In the genomic region with DNA sequence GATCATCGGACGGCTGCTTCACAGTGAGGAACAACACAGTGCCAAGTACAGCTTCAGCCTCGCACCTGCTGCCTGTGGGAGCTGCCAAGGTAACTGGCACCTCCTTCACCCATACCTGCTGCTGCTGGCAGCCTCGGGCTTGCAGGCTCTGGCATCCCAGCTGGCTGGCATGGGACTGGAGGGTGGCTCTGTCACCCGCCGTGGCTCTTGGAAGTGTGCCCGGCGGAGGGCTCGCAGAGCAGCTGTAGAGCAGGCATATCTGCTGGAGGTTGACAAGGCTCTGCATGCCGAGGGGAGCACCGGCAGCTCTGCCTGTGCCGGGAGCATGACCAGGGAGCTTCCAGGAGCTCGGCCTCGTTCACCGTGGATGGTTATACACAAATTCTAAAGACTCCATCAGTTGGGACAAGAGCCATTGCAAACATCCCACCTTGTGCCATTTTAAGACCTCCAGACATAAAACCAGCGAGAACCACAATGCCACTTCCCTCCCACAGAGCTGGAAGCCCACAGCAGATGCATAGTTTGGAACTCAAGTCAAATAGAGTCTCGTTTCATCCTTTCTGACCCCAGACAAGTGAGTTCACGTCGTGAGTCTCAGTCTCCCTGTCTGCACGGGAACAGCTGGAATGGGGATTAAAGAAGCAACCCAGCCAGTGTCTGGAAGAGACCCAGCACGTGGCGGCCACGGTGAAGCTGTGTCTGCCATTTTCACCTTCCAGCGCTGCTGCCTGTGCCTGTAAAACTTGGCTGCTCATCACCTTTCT, we compare ENCODE assay signal across 15 cellular contexts.
DNase-seq lines count a peak whose midpoint lies in the region; ATAC-seq lines count a peak whose summit lies in the region.
"Had no signal": no experiment of that assay in that cellular context is flagged by ENCODE, and none has a peak within 500 bp of the region (broad histone marks: within the 10 kb centered on the region; RNA-seq: fewer than 3 reads in every experiment).

No MANE protein-coding gene starts in this region.

- in situ Hi-C loops in G401 (cut with HindIII; ENCODE audit: low sequenced_read_pairs): no loop called here

- no peaks in the 10 kb centered on the region for H3K36me3 ChIP-seq in SJCRH30
- H3K36me3 ChIP-seq in MG63: no peaks in the 10 kb centered on the region
- H3K36me3 ChIP-seq: adrenal gland, cardiac muscle cell had no signal

- no peaks in the 10 kb centered on the region for H3K9me3 ChIP-seq in SJCRH30 (replicated peaks)
- no peaks in the 10 kb centered on the region for H3K9me3 ChIP-seq in MG63
- H3K9me3 ChIP-seq: adrenal gland had no signal

- H3K4me3 ChIP-seq in SJCRH30 (no peak overlapping the region), MG63 (no peak overlapping the region)
- H3K4me3 ChIP-seq: adrenal gland, cardiac muscle cell had no signal

- H3K4me1 ChIP-seq in SJCRH30: peaks cover 21% of the 10 kb centered on the region
- H3K4me1 ChIP-seq: adrenal gland had no signal

- ATAC-seq in GM21390 (IDR thresholded peaks at IDR 0.05; ENCODE audit: unreplicated experiment) (no peak), GM21717 (IDR thresholded peaks at IDR 0.05; ENCODE audit: unreplicated experiment) (no peak)

- DNase-seq in G401 (ENCODE audit: low spot score): peak; percentile 92
- DNase-seq in NCI-H2081 (lab: John Stamatoyannopoulos, UW): peak; percentile 79 to 92
- DNase-seq in SJCRH30: peak; percentile 38 to 61
- peak; percentile 5 for DNase-seq in occipital lobe (lab: John Stamatoyannopoulos, UW)
- no peak for DNase-seq in MG63
- DNase-seq: adrenal gland; effector CD8-positive, alpha-beta T cell; hippocampal formation; midbrain; NCI-H1436; stimulated activated CD4-positive, alpha-beta T cell treated with anti-CD3 and anti-CD28 coated beads, Interleukin-4, amount 100 ng/mL, for 24 hours; stimulated activated CD8-positive, alpha-beta memory T cell treated with anti-CD3 and anti-CD28 coated beads, Interleukin-4, amount 100 ng/mL, for 48 hours had no signal

- H3K27ac ChIP-seq in SJCRH30: peak overlapping the region; percentile 34; the same call in 1 of the 2 replicates
- H3K27ac ChIP-seq: adrenal gland, cardiac muscle cell had no signal

- peaks cover 14% of the 10 kb centered on the region; the same call in 1 of the 2 replicates for H3K27me3 ChIP-seq in SJCRH30
- H3K27me3 ChIP-seq in MG63: no peaks in the 10 kb centered on the region
- H3K27me3 ChIP-seq: adrenal gland had no signal
